22 cellular contexts compared by ENCODE assay signal in genomic region chr17:83000738-83001137, GRCh38.
DNase-seq lines count a peak whose midpoint lies in the region; ATAC-seq, FAIRE-seq and TF ChIP-seq lines count a peak whose summit lies in the region.
"Had no signal": no experiment of that assay in that cellular context is flagged by ENCODE, and none has a peak within 500 bp of the region (broad histone marks: within the 10 kb centered on the region; RNA-seq: fewer than 3 reads in every experiment).

No MANE protein-coding gene starts in this region.

- peaks cover 13 to 15% of the 10 kb centered on the region in 2 experiments; a peak in 3 of 5 replicates for H3K36me3 ChIP-seq in HepG2 (replicated peaks in 1 of 2; ENCODE audit: control insufficient read depth in 1 of 2, insufficient read depth in 2 of 2, low read length in 2 of 2)
- H3K36me3 ChIP-seq in right lobe of liver: no peaks in the 10 kb centered on the region
- H3K36me3 ChIP-seq in Panc1 (ENCODE audit: control insufficient read depth, insufficient read depth, low read length): peaks cover 4% of the 10 kb centered on the region; the same call in 1 of the 2 replicates
- peaks cover 0 to 7% (median 5%) of the 10 kb centered on the region in 4 donors for H3K36me3 ChIP-seq in esophagus muscularis mucosa
- peaks cover 4% of the 10 kb centered on the region; the same call in 1 of the 2 replicates for H3K36me3 ChIP-seq in WERI-Rb-1

- no peaks in the 10 kb centered on the region for H3K79me2 ChIP-seq in HepG2 (ENCODE audit: insufficient read depth, low read length)

- H2AFZ ChIP-seq in HepG2 (ENCODE audit: low read length): no peak overlapping the region
- H2AFZ ChIP-seq: GM23338 had no signal

- H3K4me3 ChIP-seq in HepG2 (replicated peaks in 1 of 3; ENCODE audit: insufficient read depth in 1 of 3, low read depth in 2 of 3, low read length in 3 of 3) (no peak overlapping the region), right lobe of liver (no peak overlapping the region), Panc1 (ENCODE audit: low read depth in 2 of 2, low read length in 2 of 2) (no peak overlapping the region), esophagus muscularis mucosa (no peak overlapping the region), WERI-Rb-1 (ENCODE audit: low read depth, low read length) (no peak overlapping the region)
- H3K4me3 ChIP-seq: BLaER1, GM12878, GM23338 had no signal

- no peak overlapping the region for H3K4me2 ChIP-seq in HepG2 (ENCODE audit: low read depth, low read length)
- H3K4me2 ChIP-seq: BLaER1, GM23338 had no signal

- POLR2A ChIA-PET in HepG2 (lab: Yijun Ruan, JAX): no interaction called here
- POLR2A ChIA-PET in Panc1 (lab: Charles Lee): no interaction called here

- no peak for TF ChIP-seq POLR2A in HepG2 (IDR thresholded peaks at IDR 0.05; ENCODE audit: insufficient read depth in 1 of 2, low read depth in 2 of 2, low read length in 2 of 2)
- TF ChIP-seq POLR2A in right lobe of liver (IDR thresholded peaks at IDR 0.05): no peak
- no peak for TF ChIP-seq POLR2A in esophagus muscularis mucosa (IDR thresholded peaks at IDR 0.05; ENCODE audit: low read depth)

- WGBS in HepG2 (ENCODE audit: low lambda C conversion rate): 83% methylated on average over 6 of the region's 6 CpGs
- WGBS in right lobe of liver (ENCODE audit: insufficient coverage, low coverage, low lambda C conversion rate, missing lambda C conversion rate): 65% methylated on average over 4 of the region's 6 CpGs
- 80% methylated on average over 5 of the region's 6 CpGs for WGBS in esophagus muscularis mucosa

- no peak for TF ChIP-seq RAD21 in HepG2 (CRISPR knock-in tag; IDR thresholded peaks at IDR 0.05)

- H3K27me3 ChIP-seq in HepG2 (ENCODE audit: control insufficient read depth in 1 of 2, insufficient read depth in 2 of 2, low read length in 2 of 2) (no peaks in the 10 kb centered on the region), right lobe of liver (no peaks in the 10 kb centered on the region), Panc1 (ENCODE audit: control insufficient read depth, insufficient read depth, low read length) (no peaks in the 10 kb centered on the region), esophagus muscularis mucosa (no peaks in the 10 kb centered on the region), WERI-Rb-1 (ENCODE audit: insufficient read depth, low read depth, severe bottlenecking) (no peaks in the 10 kb centered on the region)
- H3K27me3 ChIP-seq: BLaER1 had no signal

- TF ChIP-seq EP300 in HepG2 (IDR thresholded peaks at IDR 0.05; ENCODE audit: low read depth in 2 of 2, low read length in 2 of 2) (no peak), HepG2 (CRISPR knock-in tag; IDR thresholded peaks at IDR 0.05; ENCODE audit: borderline replicate concordance) (no peak), esophagus muscularis mucosa (IDR thresholded peaks at IDR 0.05) (no peak)

- H3K9ac ChIP-seq in HepG2 (ENCODE audit: insufficient read depth, low read depth, low read length): no peak overlapping the region
- H3K9ac ChIP-seq: BLaER1 had no signal

- FAIRE-seq in HepG2 (lab: Jason Lieb, UNC) (no peak), urothelium cell line (lab: Jason Lieb, UNC) (peak; percentile 17)
- FAIRE-seq: D721Med, GM12878 had no signal

- in situ Hi-C loops in HepG2 (cut with HindIII; ENCODE audit: extremely low pct_ligation_motif_present, low pct_unique_long_range_greater_than_20kb) (no loop called here), Panc1 (cut with HindIII; ENCODE audit: low pct_unique_long_range_greater_than_20kb, low sequenced_read_pairs) (no loop called here)

- H3K27ac ChIP-seq in HepG2 (ENCODE audit: extremely low read length, insufficient read depth, low read length): no peak overlapping the region
- H3K27ac ChIP-seq in right lobe of liver: no peak overlapping the region
- no peak overlapping the region for H3K27ac ChIP-seq in Panc1 (ENCODE audit: low read length)
- H3K27ac ChIP-seq in esophagus muscularis mucosa (replicated peaks in 1 of 4): no peak overlapping the region
- no peak overlapping the region for H3K27ac ChIP-seq in WERI-Rb-1
- H3K27ac ChIP-seq: BLaER1, C4-2B had no signal

- TF ChIP-seq CTCF in HepG2 (CRISPR knock-in tag; IDR thresholded peaks at IDR 0.05) (no peak), right lobe of liver (IDR thresholded peaks at IDR 0.05) (no peak), Panc1 (IDR thresholded peaks at IDR 0.05) (no peak), esophagus muscularis mucosa (IDR thresholded peaks at IDR 0.05) (no peak), WERI-Rb-1 (IDR thresholded peaks at IDR 0.05; ENCODE audit: low read depth, low read length) (no peak)

- intact Hi-C loops in HepG2 (cut with micrococcal nuclease; ENCODE audit: unreplicated experiment) (no loop called here), right lobe of liver (cut with DNase I) (no loop called here), Panc1 (cut with micrococcal nuclease; ENCODE audit: unreplicated experiment) (no loop called here), esophagus muscularis mucosa (cut with DNase I) (no loop called here)

- BruUV-seq in HepG2 (replicated peaks; lab: Mats Ljungman, UMichigan): no TSS peak
- BruUV-seq in Panc1 (replicated peaks; lab: Mats Ljungman, UMichigan): no TSS peak

- no peak for DNase-seq in HepG2 (ENCODE audit: low spot score)
- no peak for DNase-seq in right lobe of liver
- DNase-seq in Panc1 (ENCODE audit: low read depth, low spot score): no peak
- DNase-seq in esophagus muscularis mucosa (ENCODE audit: extremely low spot score): peak; percentile 34
- DNase-seq in urothelium cell line (ENCODE audit: low spot score): no peak
- DNase-seq in WERI-Rb-1: no peak
- no peak for DNase-seq in NCI-H2196 (lab: John Stamatoyannopoulos, UW; ENCODE audit: unreplicated experiment)
- DNase-seq in AG08395 (ENCODE audit: low spot score): no peak
- DNase-seq: 8988T; CD4-positive, CD25-positive, alpha-beta regulatory T cell; CD8-positive, alpha-beta memory T cell; DMS 273 treated with DMSO at 0.1 percent for 48 hours; DMS79; EL; GDM1; H9 had no signal

- ATAC-seq in HepG2: no peak
- ATAC-seq in right lobe of liver: no peak
- 0 out of 2 replicates have a peak, but pooled peaks have one; percentile 26 for ATAC-seq in Panc1
- ATAC-seq: GM12878, GM23338, HCT116 had no signal

- H4K20me1 ChIP-seq in HepG2 (ENCODE audit: insufficient read depth, low read length): no peaks in the 10 kb centered on the region
- H4K20me1 ChIP-seq: BLaER1 had no signal

- H3K9me3 ChIP-seq in HepG2 (ENCODE audit: low read length): peaks cover 7% of the 10 kb centered on the region; the same call in 1 of the 2 replicates
- no peaks in the 10 kb centered on the region for H3K9me3 ChIP-seq in right lobe of liver
- H3K9me3 ChIP-seq in Panc1 (ENCODE audit: control insufficient read depth, insufficient read depth, low read depth, low read length): peaks cover 9% of the 10 kb centered on the region; the same call in 1 of the 2 replicates
- H3K9me3 ChIP-seq in esophagus muscularis mucosa: peaks cover 0 to 7% (median 6%) of the 10 kb centered on the region in 4 donors
- peaks cover 6% of the 10 kb centered on the region for H3K9me3 ChIP-seq in WERI-Rb-1 (ENCODE audit: severe bottlenecking)

- H3K4me1 ChIP-seq in HepG2 (ENCODE audit: insufficient read depth, low read length) (no peaks in the 10 kb centered on the region), right lobe of liver (no peaks in the 10 kb centered on the region), Panc1 (ENCODE audit: control insufficient read depth, insufficient read depth, low read length) (no peaks in the 10 kb centered on the region), esophagus muscularis mucosa (no peaks in the 10 kb centered on the region)
- H3K4me1 ChIP-seq: BLaER1 had no signal

- CTCF ChIA-PET in HepG2 (lab: Yijun Ruan, JAX; ENCODE audit: low intra/inter-chr PET ratio, low total read pairs) (no interaction called here), Panc1 (lab: Charles Lee) (no interaction called here)

TF ChIP-seq in HepG2, 621 proteins besides CTCF, POLR2A, EP300 and RAD21:
- TF ChIP-seq ZNF598 (CRISPR knock-in tag; IDR thresholded peaks at IDR 0.05; ENCODE audit: borderline replicate concordance) (no peak), MAFF (IDR thresholded peaks at IDR 0.05; ENCODE audit: low read depth, low read length) (peak; percentile 48; the same call in 1 of the 2 replicates), ZNF577 (CRISPR knock-in tag; IDR thresholded peaks at IDR 0.05; ENCODE audit: borderline replicate concordance, low read depth) (no peak), POLR2AphosphoS2 (IDR thresholded peaks at IDR 0.05; ENCODE audit: low read depth, low read length) (no peak), ZFP36L2 (CRISPR knock-in tag; IDR thresholded peaks at IDR 0.05) (no peak), MAFK (conservative IDR thresholded peaks at IDR 0.05 in 1 of 2, IDR thresholded peaks at IDR 0.05 in 1 of 2; ENCODE audit: low read length in 2 of 2) (peak; percentile 72 to 73), ZNF354B (CRISPR knock-in tag; IDR thresholded peaks at IDR 0.05) (no peak)
TF ChIP-seq in HepG2: peak in this region for 2.
